ENCODE assay signal across 7 cellular contexts in genomic region chr5:15535938-15536337, GRCh38. TPM values are rescaled to one million over a fixed set of nuclear protein-coding genes. Genes with fewer than 3 reads are reported as not detected.
"Had no signal": no experiment of that assay in that cellular context is flagged by ENCODE, and none has a peak within 500 bp of the region (broad histone marks: within the 10 kb centered on the region; RNA-seq: fewer than 3 reads in every experiment).

No MANE protein-coding gene starts in this region.

- H3K4me3 ChIP-seq: K562 had no signal

- H3K27ac ChIP-seq: HL-60, KMS-11 had no signal

- DNase-seq: IMR-90, KBM-7, KG1 had no signal

RNA-seq across cellular contexts. Expression of gene FBXL7, which starts 36.0 kb away (rescaled TPM):
- total RNA-seq: HT-29 had no signal
